In genomic region chr5:158456756-158457155, GRCh38 we compare ENCODE assay signal across 10 cellular contexts.
DNase-seq lines count a peak whose midpoint lies in the region; ATAC-seq and TF ChIP-seq lines count a peak whose summit lies in the region.
"Had no signal": no experiment of that assay in that cellular context is flagged by ENCODE, and none has a peak within 500 bp of the region (broad histone marks: within the 10 kb centered on the region; RNA-seq: fewer than 3 reads in every experiment).

No MANE protein-coding gene starts in this region.

- no peak for ATAC-seq in activated CD8-positive, alpha-beta T cell treated with anti-CD3 and anti-CD28 coated beads for 36 hours
- ATAC-seq in activated CD8-positive, alpha-beta T cell treated with anti-CD3 and anti-CD28 coated beads, Interleukin-2, amount 10 ng/mL, durations not matched to agents 7 days and 5 days = no peak
- peak; percentile 31 for ATAC-seq in stimulated activated memory B cell treated with anti-CD40 and anti-IgM and Interleukin-4, amounts not matched to agents 10 μg/mL and 1 μg/mL and 100 μg/mL, for 72 hours
- ATAC-seq in HG02870 (IDR thresholded peaks at IDR 0.05; ENCODE audit: unreplicated experiment) = no peak

- H3K9me3 Mint-ChIP-seq in activated CD8-positive, alpha-beta T cell treated with anti-CD3 and anti-CD28 coated beads for 36 hours = peaks cover 2% of the 10 kb centered on the region
- H3K9me3 Mint-ChIP-seq in activated CD8-positive, alpha-beta T cell treated with anti-CD3 and anti-CD28 coated beads, Interleukin-2, amount 10 ng/mL, durations not matched to agents 7 days and 5 days (ENCODE audit: insufficient read depth) = no peaks in the 10 kb centered on the region
- H3K9me3 Mint-ChIP-seq in stimulated activated memory B cell treated with anti-CD40 and anti-IgM and Interleukin-4, amounts not matched to agents 10 μg/mL and 1 μg/mL and 100 μg/mL, for 72 hours = no peaks in the 10 kb centered on the region
- H3K9me3 Mint-ChIP-seq: dendritic cell treated with granulocyte-macrophage colony-stimulating factor and Interleukin-4, amounts not matched to agents 40 ng/mL and 50 ng/mL, for 4 days had no signal

- H3K4me3 Mint-ChIP-seq in activated CD8-positive, alpha-beta T cell treated with anti-CD3 and anti-CD28 coated beads for 36 hours = no peak overlapping the region
- H3K4me3 Mint-ChIP-seq in activated CD8-positive, alpha-beta T cell treated with anti-CD3 and anti-CD28 coated beads, Interleukin-2, amount 10 ng/mL, durations not matched to agents 7 days and 5 days = no peak overlapping the region
- no peak overlapping the region for H3K4me3 Mint-ChIP-seq in stimulated activated memory B cell treated with anti-CD40 and anti-IgM and Interleukin-4, amounts not matched to agents 10 μg/mL and 1 μg/mL and 100 μg/mL, for 72 hours
- H3K4me3 Mint-ChIP-seq: CD4-positive, CD25-positive, alpha-beta regulatory T cell; dendritic cell treated with granulocyte-macrophage colony-stimulating factor and Interleukin-4, amounts not matched to agents 40 ng/mL and 50 ng/mL, for 4 days had no signal

- H3K36me3 Mint-ChIP-seq in activated CD8-positive, alpha-beta T cell treated with anti-CD3 and anti-CD28 coated beads for 36 hours (ENCODE audit: low read depth) = no peaks in the 10 kb centered on the region
- no peaks in the 10 kb centered on the region for H3K36me3 Mint-ChIP-seq in activated CD8-positive, alpha-beta T cell treated with anti-CD3 and anti-CD28 coated beads, Interleukin-2, amount 10 ng/mL, durations not matched to agents 7 days and 5 days (ENCODE audit: low read depth)
- H3K36me3 Mint-ChIP-seq in stimulated activated memory B cell treated with anti-CD40 and anti-IgM and Interleukin-4, amounts not matched to agents 10 μg/mL and 1 μg/mL and 100 μg/mL, for 72 hours = no peaks in the 10 kb centered on the region
- H3K36me3 Mint-ChIP-seq: CD4-positive, CD25-positive, alpha-beta regulatory T cell had no signal

- CTCF ChIA-PET in activated CD8-positive, alpha-beta T cell treated with anti-CD3 and anti-CD28 coated beads for 36 hours (lab: Charles Lee) = no interaction called here
- CTCF ChIA-PET in activated CD8-positive, alpha-beta T cell treated with anti-CD3 and anti-CD28 coated beads, Interleukin-2, amount 10 ng/mL, durations not matched to agents 7 days and 5 days (lab: Charles Lee) = no interaction called here

- intact Hi-C loops in activated CD8-positive, alpha-beta T cell treated with anti-CD3 and anti-CD28 coated beads for 36 hours (cut with micrococcal nuclease) = no loop called here

- TF ChIP-seq CTCF in activated CD8-positive, alpha-beta T cell treated with anti-CD3 and anti-CD28 coated beads for 36 hours (IDR thresholded peaks at IDR 0.05) = no peak

- POLR2A ChIA-PET in activated CD8-positive, alpha-beta T cell treated with anti-CD3 and anti-CD28 coated beads for 36 hours (lab: Charles Lee) = no interaction called here
- POLR2A ChIA-PET in activated CD8-positive, alpha-beta T cell treated with anti-CD3 and anti-CD28 coated beads, Interleukin-2, amount 10 ng/mL, durations not matched to agents 7 days and 5 days (lab: Charles Lee) = no interaction called here

- H3K4me1 Mint-ChIP-seq in activated CD8-positive, alpha-beta T cell treated with anti-CD3 and anti-CD28 coated beads for 36 hours (ENCODE audit: low read depth) = no peaks in the 10 kb centered on the region
- H3K4me1 Mint-ChIP-seq in activated CD8-positive, alpha-beta T cell treated with anti-CD3 and anti-CD28 coated beads, Interleukin-2, amount 10 ng/mL, durations not matched to agents 7 days and 5 days (ENCODE audit: low read depth) = no peaks in the 10 kb centered on the region
- H3K4me1 Mint-ChIP-seq in stimulated activated memory B cell treated with anti-CD40 and anti-IgM and Interleukin-4, amounts not matched to agents 10 μg/mL and 1 μg/mL and 100 μg/mL, for 72 hours = no peaks in the 10 kb centered on the region
- H3K4me1 Mint-ChIP-seq: CD4-positive, CD25-positive, alpha-beta regulatory T cell had no signal

- H3K27ac Mint-ChIP-seq in activated CD8-positive, alpha-beta T cell treated with anti-CD3 and anti-CD28 coated beads for 36 hours = no peak overlapping the region
- H3K27ac Mint-ChIP-seq in activated CD8-positive, alpha-beta T cell treated with anti-CD3 and anti-CD28 coated beads, Interleukin-2, amount 10 ng/mL, durations not matched to agents 7 days and 5 days = no peak overlapping the region
- H3K27ac Mint-ChIP-seq in stimulated activated memory B cell treated with anti-CD40 and anti-IgM and Interleukin-4, amounts not matched to agents 10 μg/mL and 1 μg/mL and 100 μg/mL, for 72 hours = no peak overlapping the region
- H3K27ac Mint-ChIP-seq: dendritic cell treated with granulocyte-macrophage colony-stimulating factor and Interleukin-4, amounts not matched to agents 40 ng/mL and 50 ng/mL, for 4 days had no signal

- peak; percentile 18 for DNase-seq in activated CD8-positive, alpha-beta T cell treated with anti-CD3 and anti-CD28 coated beads for 36 hours
- DNase-seq in activated CD8-positive, alpha-beta T cell treated with anti-CD3 and anti-CD28 coated beads, Interleukin-2, amount 10 ng/mL, durations not matched to agents 7 days and 5 days = no peak
- peak; percentile 88 for DNase-seq in M059J (ENCODE audit: low read depth)
- peak; percentile 43 for DNase-seq in epidermal melanocyte (ENCODE audit: insufficient read length, low spot score)
- no peak for DNase-seq in 8988T
- no peak for DNase-seq in midbrain (lab: John Stamatoyannopoulos, UW)
- DNase-seq: CD4-positive, CD25-positive, alpha-beta regulatory T cell had no signal

- no peaks in the 10 kb centered on the region for H3K27me3 Mint-ChIP-seq in activated CD8-positive, alpha-beta T cell treated with anti-CD3 and anti-CD28 coated beads for 36 hours
- no peaks in the 10 kb centered on the region for H3K27me3 Mint-ChIP-seq in activated CD8-positive, alpha-beta T cell treated with anti-CD3 and anti-CD28 coated beads, Interleukin-2, amount 10 ng/mL, durations not matched to agents 7 days and 5 days (ENCODE audit: low read depth)
- H3K27me3 Mint-ChIP-seq in stimulated activated memory B cell treated with anti-CD40 and anti-IgM and Interleukin-4, amounts not matched to agents 10 μg/mL and 1 μg/mL and 100 μg/mL, for 72 hours = no peaks in the 10 kb centered on the region
- H3K27me3 Mint-ChIP-seq: dendritic cell treated with granulocyte-macrophage colony-stimulating factor and Interleukin-4, amounts not matched to agents 40 ng/mL and 50 ng/mL, for 4 days had no signal

Comparison
In these comparisons a context has a peak if more than half of its experiments do, and no peak if none do; other contexts are left out.
1. DNase-seq: peak in activated CD8-positive, alpha-beta T cell treated with anti-CD3 and anti-CD28 coated beads for 36 hours (single experiment), M059J (single experiment) and epidermal melanocyte (single experiment); none in activated CD8-positive, alpha-beta T cell treated with anti-CD3 and anti-CD28 coated beads, Interleukin-2, amount 10 ng/mL, durations not matched to agents 7 days and 5 days (single experiment), 8988T (single experiment) and midbrain (single experiment).